19 cellular contexts compared by ENCODE assay signal in the genomic region with DNA sequence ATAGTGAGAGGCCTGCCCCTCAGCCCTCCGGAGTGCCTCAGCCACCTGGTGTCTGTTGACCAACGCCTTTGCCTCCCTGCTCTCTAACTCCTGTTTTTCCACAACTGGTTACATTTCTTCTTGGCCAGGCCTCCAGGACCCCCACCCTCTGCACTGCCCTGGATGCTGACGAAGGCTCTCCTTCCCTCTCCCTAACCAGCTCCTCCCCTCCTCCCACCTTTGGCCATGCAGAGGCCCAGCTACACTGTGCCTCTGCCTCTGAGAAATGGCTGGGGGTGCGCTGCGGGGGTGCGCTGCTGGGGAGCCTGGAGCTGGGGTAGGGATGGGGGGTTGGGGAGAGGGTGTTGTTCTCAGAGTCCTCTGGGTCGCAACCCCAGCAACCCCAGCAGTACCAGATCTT. TPM values are rescaled to one million over a fixed set of nuclear protein-coding genes. Genes with fewer than 3 reads are reported as not detected.
DNase-seq lines count a peak whose midpoint lies in the region; ATAC-seq and TF ChIP-seq lines count a peak whose summit lies in the region.
"Not testable (repeated sequence)": the region's sequence is repeated elsewhere in the genome, so short reads cannot be mapped to it uniquely, and the experiment has no call there.
"Had no signal": no experiment of that assay in that cellular context is flagged by ENCODE, and none has a peak within 500 bp of the region (broad histone marks: within the 10 kb centered on the region; RNA-seq: fewer than 3 reads in every experiment).

No MANE protein-coding gene starts in this region.

- CTCF ChIA-PET in activated CD4-positive, alpha-beta memory T cell treated with anti-CD3 and anti-CD28 coated beads for 36 hours (lab: Charles Lee) = not testable (repeated sequence)

- not testable (repeated sequence) for H3K79me2 ChIP-seq in osteoblast (ENCODE audit: insufficient read depth, low read length)

- H3K27me3 ChIP-seq in MG63; osteoblast (ENCODE audit: insufficient read depth, low read length); upper lobe of right lung: not testable (repeated sequence)

- in situ Hi-C loops in astrocyte of the cerebellum (cut with HindIII; ENCODE audit: low sequenced_read_pairs) = not testable (repeated sequence)

- not testable (repeated sequence) for H3K36me3 ChIP-seq in MG63; osteoblast (ENCODE audit: insufficient read depth, low read length); upper lobe of right lung

- peaks cover 12% of the 10 kb centered on the region for H3K4me1 Mint-ChIP-seq in activated CD4-positive, alpha-beta memory T cell treated with anti-CD3 and anti-CD28 coated beads for 36 hours (ENCODE audit: low read depth)

- not testable (repeated sequence) for H2AFZ ChIP-seq in osteoblast (ENCODE audit: low read length)

- TF ChIP-seq CTCF in astrocyte of the cerebellum (IDR thresholded peaks at IDR 0.05; ENCODE audit: low read depth, low read length, missing control alignments); epithelial cell of esophagus (IDR thresholded peaks at IDR 0.05; ENCODE audit: insufficient read depth, low read depth, low read length, missing control alignments); osteoblast (IDR thresholded peaks at IDR 0.05; ENCODE audit: extremely low read depth, low read depth, low read length); upper lobe of right lung (IDR thresholded peaks at IDR 0.05): not testable (repeated sequence)

- H3K4me3 ChIP-seq in MG63 = peak overlapping the region; percentile 62
- H3K4me3 ChIP-seq in astrocyte of the cerebellum (ENCODE audit: low read depth, low read length) = peak overlapping the region; percentile 40
- peak overlapping the region; percentile 3 for H3K4me3 ChIP-seq in epithelial cell of esophagus (ENCODE audit: low read length)
- peak overlapping the region; percentile 63 for H3K4me3 ChIP-seq in osteoblast (ENCODE audit: insufficient read depth, low read length)
- H3K4me3 ChIP-seq in upper lobe of right lung = peak overlapping the region; percentile 38

- H3K4me1 ChIP-seq in osteoblast (ENCODE audit: insufficient read depth, low read length); upper lobe of right lung: not testable (repeated sequence)

- H3K36me3 Mint-ChIP-seq in activated CD4-positive, alpha-beta memory T cell treated with anti-CD3 and anti-CD28 coated beads for 36 hours = not testable (repeated sequence)

- POLR2A ChIA-PET in activated CD4-positive, alpha-beta memory T cell treated with anti-CD3 and anti-CD28 coated beads for 36 hours (lab: Charles Lee) = not testable (repeated sequence)

- peak; percentile 8 for ATAC-seq in left colon
- ATAC-seq in upper lobe of right lung = not testable (repeated sequence)

- H3K9me3 ChIP-seq in MG63; osteoblast (ENCODE audit: low read depth, low read length); upper lobe of right lung: not testable (repeated sequence)

- H4K20me1 ChIP-seq in osteoblast (ENCODE audit: insufficient read depth, low read length) = not testable (repeated sequence)

- not testable (repeated sequence) for H3K27ac Mint-ChIP-seq in activated CD4-positive, alpha-beta memory T cell treated with anti-CD3 and anti-CD28 coated beads for 36 hours

- H3K9me3 Mint-ChIP-seq in activated CD4-positive, alpha-beta memory T cell treated with anti-CD3 and anti-CD28 coated beads for 36 hours = not testable (repeated sequence)

- intact Hi-C loops in activated CD4-positive, alpha-beta memory T cell treated with anti-CD3 and anti-CD28 coated beads for 36 hours (cut with micrococcal nuclease); left colon (cut with DNase I, micrococcal nuclease); upper lobe of right lung (cut with DNase I): not testable (repeated sequence)

- not testable (repeated sequence) for H3K27ac ChIP-seq in osteoblast (ENCODE audit: low read depth, low read length); upper lobe of right lung

- not testable (repeated sequence) for H3K27me3 Mint-ChIP-seq in activated CD4-positive, alpha-beta memory T cell treated with anti-CD3 and anti-CD28 coated beads for 36 hours

- H3K4me2 ChIP-seq in osteoblast (ENCODE audit: insufficient read depth, low read length) = peak overlapping the region; percentile 57

- H3K4me3 Mint-ChIP-seq in activated CD4-positive, alpha-beta memory T cell treated with anti-CD3 and anti-CD28 coated beads for 36 hours = peak overlapping the region; percentile 79

- DNase-seq in COLO668 (lab: John Stamatoyannopoulos, UW; ENCODE audit: unreplicated experiment) = peak; percentile 6
- DNase-seq in MG63; activated CD4-positive, alpha-beta memory T cell treated with anti-CD3 and anti-CD28 coated beads for 36 hours; astrocyte of the cerebellum (ENCODE audit: low read depth); epithelial cell of esophagus (ENCODE audit: low read depth); left colon; osteoblast (ENCODE audit: insufficient read length, low spot score, missing footprints); upper lobe of right lung: not testable (repeated sequence)

RNA-seq across cellular contexts. Expression of a gene that starts 57.3 kb away (rescaled TPM):
- total RNA-seq in MG63 (2014; rRNA removed; shearing (Covaris generic); ENCODE audit: low replicate concordance) = not detected in 2 replicates
- not detected for total RNA-seq in activated CD4-positive, alpha-beta memory T cell treated with anti-CD3 and anti-CD28 coated beads for 36 hours
- total RNA-seq in left colon = not detected
- not detected in 2 replicates for total RNA-seq in osteoblast
- not detected for total RNA-seq in upper lobe of right lung
- total RNA-seq: aorta, colonic mucosa, endothelial cell of umbilical vein, gastroesophageal sphincter, H4, HT-29, mucosa of gallbladder, ovary, RPMI7951, sigmoid colon, urinary bladder had no signal

Comparison
In these comparisons a context has a peak if more than half of its experiments do, and no peak if none do; other contexts are left out.
1. H3K4me3 ChIP-seq: peak in every context shown above with its lines; median percentile 63 in osteoblast; 62 in MG63; 40 in astrocyte of the cerebellum; 38 in upper lobe of right lung; 3 in epithelial cell of esophagus.